ENCODE assay signal across 1 cellular context in genomic region chr6:88963139-88964090, GRCh38.
TF ChIP-seq lines count a peak whose summit lies in the region.

RNGTT (minus strand) TSS chr6:88963618; CDS start chr6:88963409, 209 bp downstream.

TF ChIP-seq in HepG2, 621 proteins besides CTCF, POLR2A, EP300 and RAD21 (continued from another document and continues in another):
- TF ChIP-seq HOMEZ (CRISPR knock-in tag; IDR thresholded peaks at IDR 0.05; ENCODE audit: low read depth) (peak; percentile 79), ZNF362 (CRISPR knock-in tag; IDR thresholded peaks at IDR 0.05; ENCODE audit: borderline replicate concordance) (peak; percentile 84), HHEX (CRISPR knock-in tag; IDR thresholded peaks at IDR 0.05) (no peak), ZFP37 (CRISPR knock-in tag; IDR thresholded peaks at IDR 0.05; ENCODE audit: borderline replicate concordance) (peak; percentile 77; the same call in 1 of the 2 replicates), ZBTB42 (CRISPR knock-in tag; IDR thresholded peaks at IDR 0.05) (0 out of 2 replicates have a peak, but pooled peaks have one; percentile 43), HES4 (CRISPR knock-in tag; IDR thresholded peaks at IDR 0.05; ENCODE audit: borderline replicate concordance) (no peak), FOXK1 (CRISPR knock-in tag; IDR thresholded peaks at IDR 0.05; ENCODE audit: borderline replicate concordance, low read depth) (no peak), ZBTB43 (CRISPR knock-in tag; conservative IDR thresholded peaks at IDR 0.05) (0 out of 2 replicates have a peak, but pooled peaks have one; percentile 12), ZNF136 (CRISPR knock-in tag; IDR thresholded peaks at IDR 0.05; ENCODE audit: low read depth) (peak; percentile 77; the same call in 1 of the 2 replicates), ZNF275 (CRISPR knock-in tag; IDR thresholded peaks at IDR 0.05; ENCODE audit: borderline replicate concordance) (no peak; the same call in 1 of the 2 replicates), ATF7 (IDR thresholded peaks at IDR 0.05) (no peak), ATF7 (CRISPR knock-in tag; IDR thresholded peaks at IDR 0.05) (peak; percentile 52; the same call in 1 of the 2 replicates), MED1 (CRISPR knock-in tag; IDR thresholded peaks at IDR 0.05) (peak; percentile 57), REL (CRISPR knock-in tag; conservative IDR thresholded peaks at IDR 0.05) (no peak), ATF4 (CRISPR knock-in tag; IDR thresholded peaks at IDR 0.05) (no peak), KLF15 (CRISPR knock-in tag; IDR thresholded peaks at IDR 0.05; ENCODE audit: borderline replicate concordance) (no peak), ZNF546 (CRISPR knock-in tag; conservative IDR thresholded peaks at IDR 0.05) (peak; percentile 85; the same call in 1 of the 2 replicates), ZNF260 (CRISPR knock-in tag; IDR thresholded peaks at IDR 0.05; ENCODE audit: borderline replicate concordance, low read depth) (no peak), ZBTB14 (CRISPR knock-in tag; IDR thresholded peaks at IDR 0.05) (no peak), ZNF235 (CRISPR knock-in tag; IDR thresholded peaks at IDR 0.05; ENCODE audit: borderline replicate concordance) (no peak), SMARCE1 (IDR thresholded peaks at IDR 0.05; ENCODE audit: borderline replicate concordance) (no peak), RCOR2 (CRISPR knock-in tag; IDR thresholded peaks at IDR 0.05) (no peak), SP5 (CRISPR knock-in tag; IDR thresholded peaks at IDR 0.05; ENCODE audit: borderline replicate concordance, low read depth) (peak; percentile 91)
- TF ChIP-seq, protein P1, sequence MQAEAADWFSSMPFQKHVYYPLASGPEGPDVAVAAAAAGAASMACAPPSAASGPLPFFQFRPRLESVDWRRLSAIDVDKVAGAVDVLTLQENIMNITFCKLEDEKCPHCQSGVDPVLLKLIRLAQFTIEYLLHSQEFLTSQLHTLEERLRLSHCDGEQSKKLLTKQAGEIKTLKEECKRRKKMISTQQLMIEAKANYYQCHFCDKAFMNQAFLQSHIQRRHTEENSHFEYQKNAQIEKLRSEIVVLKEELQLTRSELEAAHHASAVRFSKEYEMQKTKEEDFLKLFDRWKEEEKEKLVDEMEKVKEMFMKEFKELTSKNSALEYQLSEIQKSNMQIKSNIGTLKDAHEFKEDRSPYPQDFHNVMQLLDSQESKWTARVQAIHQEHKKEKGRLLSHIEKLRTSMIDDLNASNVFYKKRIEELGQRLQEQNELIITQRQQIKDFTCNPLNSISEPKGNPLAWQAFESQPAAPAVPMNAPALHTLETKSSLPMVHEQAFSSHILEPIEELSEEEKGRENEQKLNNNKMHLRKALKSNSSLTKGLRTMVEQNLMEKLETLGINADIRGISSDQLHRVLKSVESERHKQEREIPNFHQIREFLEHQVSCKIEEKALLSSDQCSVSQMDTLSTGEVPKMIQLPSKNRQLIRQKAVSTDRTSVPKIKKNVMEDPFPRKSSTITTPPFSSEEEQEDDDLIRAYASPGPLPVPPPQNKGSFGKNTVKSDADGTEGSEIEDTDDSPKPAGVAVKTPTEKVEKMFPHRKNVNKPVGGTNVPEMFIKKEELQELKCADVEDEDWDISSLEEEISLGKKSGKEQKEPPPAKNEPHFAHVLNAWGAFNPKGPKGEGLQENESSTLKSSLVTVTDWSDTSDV (CRISPR knock-in tag; IDR thresholded peaks at IDR 0.05) = no peak
- TF ChIP-seq, protein P2, sequence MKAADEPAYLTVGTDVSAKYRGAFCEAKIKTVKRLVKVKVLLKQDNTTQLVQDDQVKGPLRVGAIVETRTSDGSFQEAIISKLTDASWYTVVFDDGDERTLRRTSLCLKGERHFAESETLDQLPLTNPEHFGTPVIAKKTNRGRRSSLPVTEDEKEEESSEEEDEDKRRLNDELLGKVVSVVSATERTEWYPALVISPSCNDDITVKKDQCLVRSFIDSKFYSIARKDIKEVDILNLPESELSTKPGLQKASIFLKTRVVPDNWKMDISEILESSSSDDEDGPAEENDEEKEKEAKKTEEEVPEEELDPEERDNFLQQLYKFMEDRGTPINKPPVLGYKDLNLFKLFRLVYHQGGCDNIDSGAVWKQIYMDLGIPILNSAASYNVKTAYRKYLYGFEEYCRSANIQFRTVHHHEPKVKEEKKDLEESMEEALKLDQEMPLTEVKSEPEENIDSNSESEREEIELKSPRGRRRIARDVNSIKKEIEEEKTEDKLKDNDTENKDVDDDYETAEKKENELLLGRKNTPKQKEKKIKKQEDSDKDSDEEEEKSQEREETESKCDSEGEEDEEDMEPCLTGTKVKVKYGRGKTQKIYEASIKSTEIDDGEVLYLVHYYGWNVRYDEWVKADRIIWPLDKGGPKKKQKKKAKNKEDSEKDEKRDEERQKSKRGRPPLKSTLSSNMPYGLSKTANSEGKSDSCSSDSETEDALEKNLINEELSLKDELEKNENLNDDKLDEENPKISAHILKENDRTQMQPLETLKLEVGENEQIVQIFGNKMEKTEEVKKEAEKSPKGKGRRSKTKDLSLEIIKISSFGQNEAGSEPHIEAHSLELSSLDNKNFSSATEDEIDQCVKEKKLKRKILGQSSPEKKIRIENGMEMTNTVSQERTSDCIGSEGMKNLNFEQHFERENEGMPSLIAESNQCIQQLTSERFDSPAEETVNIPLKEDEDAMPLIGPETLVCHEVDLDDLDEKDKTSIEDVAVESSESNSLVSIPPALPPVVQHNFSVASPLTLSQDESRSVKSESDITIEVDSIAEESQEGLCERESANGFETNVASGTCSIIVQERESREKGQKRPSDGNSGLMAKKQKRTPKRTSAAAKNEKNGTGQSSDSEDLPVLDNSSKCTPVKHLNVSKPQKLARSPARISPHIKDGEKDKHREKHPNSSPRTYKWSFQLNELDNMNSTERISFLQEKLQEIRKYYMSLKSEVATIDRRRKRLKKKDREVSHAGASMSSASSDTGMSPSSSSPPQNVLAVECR (CRISPR knock-in tag; IDR thresholded peaks at IDR 0.05; ENCODE audit: borderline replicate concordance) = peak; percentile 93
- TF ChIP-seq, protein P3, sequence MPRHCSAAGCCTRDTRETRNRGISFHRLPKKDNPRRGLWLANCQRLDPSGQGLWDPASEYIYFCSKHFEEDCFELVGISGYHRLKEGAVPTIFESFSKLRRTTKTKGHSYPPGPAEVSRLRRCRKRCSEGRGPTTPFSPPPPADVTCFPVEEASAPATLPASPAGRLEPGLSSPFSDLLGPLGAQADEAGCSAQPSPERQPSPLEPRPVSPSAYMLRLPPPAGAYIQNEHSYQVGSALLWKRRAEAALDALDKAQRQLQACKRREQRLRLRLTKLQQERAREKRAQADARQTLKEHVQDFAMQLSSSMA (CRISPR knock-in tag; IDR thresholded peaks at IDR 0.05) = no peak
- TF ChIP-seq, protein P4, sequence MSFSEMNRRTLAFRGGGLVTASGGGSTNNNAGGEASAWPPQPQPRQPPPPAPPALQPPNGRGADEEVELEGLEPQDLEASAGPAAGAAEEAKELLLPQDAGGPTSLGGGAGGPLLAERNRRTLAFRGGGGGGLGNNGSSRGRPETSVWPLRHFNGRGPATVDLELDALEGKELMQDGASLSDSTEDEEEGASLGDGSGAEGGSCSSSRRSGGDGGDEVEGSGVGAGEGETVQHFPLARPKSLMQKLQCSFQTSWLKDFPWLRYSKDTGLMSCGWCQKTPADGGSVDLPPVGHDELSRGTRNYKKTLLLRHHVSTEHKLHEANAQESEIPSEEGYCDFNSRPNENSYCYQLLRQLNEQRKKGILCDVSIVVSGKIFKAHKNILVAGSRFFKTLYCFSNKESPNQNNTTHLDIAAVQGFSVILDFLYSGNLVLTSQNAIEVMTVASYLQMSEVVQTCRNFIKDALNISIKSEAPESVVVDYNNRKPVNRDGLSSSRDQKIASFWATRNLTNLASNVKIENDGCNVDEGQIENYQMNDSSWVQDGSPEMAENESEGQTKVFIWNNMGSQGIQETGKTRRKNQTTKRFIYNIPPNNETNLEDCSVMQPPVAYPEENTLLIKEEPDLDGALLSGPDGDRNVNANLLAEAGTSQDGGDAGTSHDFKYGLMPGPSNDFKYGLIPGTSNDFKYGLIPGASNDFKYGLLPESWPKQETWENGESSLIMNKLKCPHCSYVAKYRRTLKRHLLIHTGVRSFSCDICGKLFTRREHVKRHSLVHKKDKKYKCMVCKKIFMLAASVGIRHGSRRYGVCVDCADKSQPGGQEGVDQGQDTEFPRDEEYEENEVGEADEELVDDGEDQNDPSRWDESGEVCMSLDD (CRISPR knock-in tag; IDR thresholded peaks at IDR 0.05; ENCODE audit: borderline replicate concordance) = no peak
- TF ChIP-seq, protein P5, sequence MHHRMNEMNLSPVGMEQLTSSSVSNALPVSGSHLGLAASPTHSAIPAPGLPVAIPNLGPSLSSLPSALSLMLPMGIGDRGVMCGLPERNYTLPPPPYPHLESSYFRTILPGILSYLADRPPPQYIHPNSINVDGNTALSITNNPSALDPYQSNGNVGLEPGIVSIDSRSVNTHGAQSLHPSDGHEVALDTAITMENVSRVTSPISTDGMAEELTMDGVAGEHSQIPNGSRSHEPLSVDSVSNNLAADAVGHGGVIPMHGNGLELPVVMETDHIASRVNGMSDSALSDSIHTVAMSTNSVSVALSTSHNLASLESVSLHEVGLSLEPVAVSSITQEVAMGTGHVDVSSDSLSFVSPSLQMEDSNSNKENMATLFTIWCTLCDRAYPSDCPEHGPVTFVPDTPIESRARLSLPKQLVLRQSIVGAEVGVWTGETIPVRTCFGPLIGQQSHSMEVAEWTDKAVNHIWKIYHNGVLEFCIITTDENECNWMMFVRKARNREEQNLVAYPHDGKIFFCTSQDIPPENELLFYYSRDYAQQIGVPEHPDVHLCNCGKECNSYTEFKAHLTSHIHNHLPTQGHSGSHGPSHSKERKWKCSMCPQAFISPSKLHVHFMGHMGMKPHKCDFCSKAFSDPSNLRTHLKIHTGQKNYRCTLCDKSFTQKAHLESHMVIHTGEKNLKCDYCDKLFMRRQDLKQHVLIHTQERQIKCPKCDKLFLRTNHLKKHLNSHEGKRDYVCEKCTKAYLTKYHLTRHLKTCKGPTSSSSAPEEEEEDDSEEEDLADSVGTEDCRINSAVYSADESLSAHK (CRISPR knock-in tag; IDR thresholded peaks at IDR 0.05; ENCODE audit: borderline replicate concordance) = no peak
